Comparison of ENCODE assay signal across 11 cellular contexts in the genomic region with DNA sequence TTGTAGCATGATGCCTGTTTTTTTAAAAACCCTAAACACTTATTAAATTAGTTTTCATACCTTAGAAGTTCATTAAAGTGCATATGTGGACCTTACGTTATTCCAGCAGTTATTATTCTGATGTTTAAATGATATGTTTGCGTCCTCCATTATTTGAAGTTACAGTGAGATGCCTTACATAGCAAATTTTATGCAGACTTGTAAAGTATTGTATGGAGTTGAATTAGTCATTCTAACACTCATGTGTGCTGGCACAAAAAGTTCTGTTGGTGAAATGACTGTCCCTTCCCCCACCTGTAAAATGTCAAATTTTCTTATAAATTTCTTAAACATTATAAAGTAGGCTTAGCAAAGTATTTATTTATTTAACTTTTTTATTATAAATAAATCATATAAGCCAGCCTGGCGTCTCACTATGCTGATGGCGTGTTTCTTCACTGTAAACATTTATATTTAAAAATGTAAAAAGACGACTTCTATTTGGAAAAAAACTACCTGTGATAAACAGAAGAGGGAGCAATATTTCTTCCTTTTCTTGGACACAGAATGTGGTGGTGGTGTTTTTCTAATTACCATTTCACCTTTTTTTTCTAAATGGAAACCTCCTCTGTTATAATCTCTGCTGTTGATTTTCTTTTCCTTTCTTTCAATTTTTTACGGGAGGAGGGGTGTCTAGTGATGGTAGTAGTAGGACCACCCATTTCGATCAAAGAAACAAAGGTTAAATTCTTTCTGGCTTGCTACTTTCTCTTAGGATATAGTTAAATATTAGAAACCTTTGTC.
DNase-seq lines count a peak whose midpoint lies in the region; ATAC-seq and TF ChIP-seq lines count a peak whose summit lies in the region.
"Had no signal": no experiment of that assay in that cellular context is flagged by ENCODE, and none has a peak within 500 bp of the region (broad histone marks: within the 10 kb centered on the region; RNA-seq: fewer than 3 reads in every experiment).

No MANE protein-coding gene starts in this region.

- H3K18ac ChIP-seq in mesendoderm (ENCODE audit: low read length) = no peak overlapping the region

- H4K8ac ChIP-seq in mesendoderm (ENCODE audit: low read depth, low read length) = no peak overlapping the region

- no peak overlapping the region for H2BK5ac ChIP-seq in mesendoderm (ENCODE audit: low read length)

- CTCF ChIA-PET in activated CD8-positive, alpha-beta T cell treated with anti-CD3 and anti-CD28 coated beads, Interleukin-2, amount 10 ng/mL, durations not matched to agents 7 days and 5 days (lab: Charles Lee) = no interaction called here

- H2AK5ac ChIP-seq in mesendoderm (ENCODE audit: low read length) = no peak overlapping the region

- POLR2A ChIA-PET in activated CD8-positive, alpha-beta T cell treated with anti-CD3 and anti-CD28 coated beads, Interleukin-2, amount 10 ng/mL, durations not matched to agents 7 days and 5 days (lab: Charles Lee) = no interaction called here

- H3K9ac ChIP-seq in mesendoderm (ENCODE audit: low read length) = no peak overlapping the region

- WGBS in mesendoderm (ENCODE audit: extremely low coverage, insufficient coverage, low lambda C conversion rate) = no CpG with 5 or more reads among the region's 7 CpGs

- no peaks in the 10 kb centered on the region for H3K36me3 Mint-ChIP-seq in activated CD8-positive, alpha-beta T cell treated with anti-CD3 and anti-CD28 coated beads, Interleukin-2, amount 10 ng/mL, durations not matched to agents 7 days and 5 days (ENCODE audit: low read depth)
- H3K36me3 Mint-ChIP-seq: memory B cell, T-cell had no signal

- no peak overlapping the region for H2BK120ac ChIP-seq in mesendoderm (ENCODE audit: low read depth, low read length)

- H3K79me2 ChIP-seq in mesendoderm (ENCODE audit: control insufficient read depth, insufficient read depth, low read length) = no peaks in the 10 kb centered on the region

- no peak overlapping the region for H3K4me3 Mint-ChIP-seq in activated CD8-positive, alpha-beta T cell treated with anti-CD3 and anti-CD28 coated beads, Interleukin-2, amount 10 ng/mL, durations not matched to agents 7 days and 5 days
- H3K4me3 Mint-ChIP-seq: activated naive CD4-positive, alpha-beta T cell treated with anti-CD3 and anti-CD28 coated beads for 36 hours; memory B cell; T-cell had no signal

- TF ChIP-seq CTCF in C4-2B (conservative IDR thresholded peaks at IDR 0.05) (peak; percentile 49), astrocyte of the spinal cord (IDR thresholded peaks at IDR 0.05; ENCODE audit: low read depth, low read length) (peak; percentile 41)

- DNase-seq in Kasumi-1 (lab: John Stamatoyannopoulos, UW) = peak; percentile 29 to 38
- DNase-seq in astrocyte of the spinal cord (ENCODE audit: low read depth, low spot score) = peak; percentile 57
- DNase-seq in mesendoderm = peak; percentile 11
- DNase-seq in activated CD8-positive, alpha-beta T cell treated with anti-CD3 and anti-CD28 coated beads, Interleukin-2, amount 10 ng/mL, durations not matched to agents 7 days and 5 days = no peak
- DNase-seq in substantia nigra (lab: John Stamatoyannopoulos, UW) = no peak
- DNase-seq in NCI-H2107 (lab: John Stamatoyannopoulos, UW) = no peak
- no peak for DNase-seq in occipital lobe (lab: John Stamatoyannopoulos, UW)
- DNase-seq: activated naive CD4-positive, alpha-beta T cell treated with anti-CD3 and anti-CD28 coated beads for 36 hours; T-cell had no signal

- no peaks in the 10 kb centered on the region for H3K4me1 Mint-ChIP-seq in activated CD8-positive, alpha-beta T cell treated with anti-CD3 and anti-CD28 coated beads, Interleukin-2, amount 10 ng/mL, durations not matched to agents 7 days and 5 days (ENCODE audit: low read depth)
- H3K4me1 Mint-ChIP-seq: memory B cell, T-cell had no signal

- no peak overlapping the region for H3K23ac ChIP-seq in mesendoderm (ENCODE audit: low read length)

- no peak overlapping the region for H4K5ac ChIP-seq in mesendoderm (ENCODE audit: low read length)

- no peaks in the 10 kb centered on the region for H3K27me3 Mint-ChIP-seq in activated CD8-positive, alpha-beta T cell treated with anti-CD3 and anti-CD28 coated beads, Interleukin-2, amount 10 ng/mL, durations not matched to agents 7 days and 5 days (ENCODE audit: low read depth)
- H3K27me3 Mint-ChIP-seq: T-cell had no signal

- H3K56ac ChIP-seq in mesendoderm (ENCODE audit: low read length) = no peak overlapping the region

- H3K27ac Mint-ChIP-seq in activated CD8-positive, alpha-beta T cell treated with anti-CD3 and anti-CD28 coated beads, Interleukin-2, amount 10 ng/mL, durations not matched to agents 7 days and 5 days = no peak overlapping the region
- H3K27ac Mint-ChIP-seq: activated naive CD4-positive, alpha-beta T cell treated with anti-CD3 and anti-CD28 coated beads for 36 hours; memory B cell; T-cell had no signal

- no peak for ATAC-seq in activated CD8-positive, alpha-beta T cell treated with anti-CD3 and anti-CD28 coated beads, Interleukin-2, amount 10 ng/mL, durations not matched to agents 7 days and 5 days
- ATAC-seq: T-cell had no signal

- no peaks in the 10 kb centered on the region for H3K79me1 ChIP-seq in mesendoderm (ENCODE audit: low read length)

- in situ Hi-C loops in astrocyte of the spinal cord (cut with HindIII; ENCODE audit: low sequenced_read_pairs) = no loop called here

- no peaks in the 10 kb centered on the region for H3K27me3 ChIP-seq in mesendoderm (ENCODE audit: insufficient read depth, low read length, poor library complexity)

- H3K4me3 ChIP-seq in astrocyte of the spinal cord (ENCODE audit: low read depth, low read length) (no peak overlapping the region), mesendoderm (ENCODE audit: low read length) (no peak overlapping the region)

- no peak overlapping the region for H2BK15ac ChIP-seq in mesendoderm (replicated peaks; ENCODE audit: low read depth)

- H3K4me1 ChIP-seq in mesendoderm (ENCODE audit: control insufficient read depth, low read depth, low read length) = no peaks in the 10 kb centered on the region

- H3K4ac ChIP-seq in mesendoderm (ENCODE audit: low read depth, low read length) = no peak overlapping the region

- H3K36me3 ChIP-seq in mesendoderm (ENCODE audit: control insufficient read depth, insufficient read depth, low read length) = no peaks in the 10 kb centered on the region

- no peak overlapping the region for H3K4me2 ChIP-seq in mesendoderm (ENCODE audit: low read length)

- H3K9me3 Mint-ChIP-seq in activated CD8-positive, alpha-beta T cell treated with anti-CD3 and anti-CD28 coated beads, Interleukin-2, amount 10 ng/mL, durations not matched to agents 7 days and 5 days (ENCODE audit: insufficient read depth) = no peaks in the 10 kb centered on the region
- H3K9me3 Mint-ChIP-seq: activated naive CD4-positive, alpha-beta T cell treated with anti-CD3 and anti-CD28 coated beads for 36 hours; memory B cell had no signal

- no peak overlapping the region for H3K27ac ChIP-seq in C4-2B
- H3K27ac ChIP-seq in mesendoderm (ENCODE audit: low read depth, low read length) = no peak overlapping the region
- no peak overlapping the region for H3K27ac ChIP-seq in substantia nigra (ENCODE audit: low read depth, low read length, poor library complexity, severe bottlenecking)

Comparison
In these comparisons a context has a peak if more than half of its experiments do, and no peak if none do; other contexts are left out.
1. DNase-seq: peak in Kasumi-1 (2 of 2), astrocyte of the spinal cord (single experiment) and mesendoderm (single experiment); none in activated CD8-positive, alpha-beta T cell treated with anti-CD3 and anti-CD28 coated beads, Interleukin-2, amount 10 ng/mL, durations not matched to agents 7 days and 5 days (single experiment), substantia nigra (0 of 49), NCI-H2107 (single experiment) and occipital lobe (single experiment).